ENCODE assay signal across 14 cellular contexts in the genomic region with DNA sequence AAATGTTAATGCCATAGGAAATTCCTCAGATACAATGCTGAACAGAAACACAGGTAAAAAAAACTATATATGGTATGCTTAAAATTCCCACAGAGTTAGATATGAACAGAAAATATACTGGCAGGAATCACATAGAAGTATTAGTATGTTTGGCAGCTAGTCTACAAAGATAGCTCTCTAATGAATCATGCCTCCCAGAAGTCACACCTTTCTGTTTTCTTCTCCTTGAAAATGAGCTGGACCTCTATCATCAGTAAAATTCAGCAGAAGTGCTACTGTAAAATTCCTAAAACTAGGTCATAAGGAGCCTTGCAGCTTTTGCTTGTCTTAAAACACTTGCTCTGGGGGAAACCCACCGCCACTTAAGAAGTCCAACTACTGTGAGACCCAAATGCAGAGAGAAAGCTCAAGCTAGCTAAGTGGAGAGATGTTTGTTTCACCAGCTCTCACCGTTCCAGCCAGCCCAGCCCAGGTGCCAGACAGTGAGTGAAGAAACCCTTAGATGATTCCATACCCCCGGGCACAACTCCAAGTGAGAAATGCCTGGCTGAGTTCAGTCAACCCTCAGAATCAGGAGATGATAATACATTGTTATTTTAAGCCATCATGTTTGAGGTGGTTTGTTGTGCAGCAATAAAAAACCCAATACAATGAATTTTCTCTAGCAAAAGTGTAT. TPM values are rescaled to one million over a fixed set of nuclear protein-coding genes. Genes with fewer than 3 reads are reported as not detected.
DNase-seq lines count a peak whose midpoint lies in the region; ATAC-seq and TF ChIP-seq lines count a peak whose summit lies in the region.
"Had no signal": no experiment of that assay in that cellular context is flagged by ENCODE, and none has a peak within 500 bp of the region (broad histone marks: within the 10 kb centered on the region; RNA-seq: fewer than 3 reads in every experiment).

No MANE protein-coding gene starts in this region.

- no peak overlapping the region for H3K4me3 Mint-ChIP-seq in chondrocyte (ENCODE audit: unreplicated experiment)
- H3K4me3 Mint-ChIP-seq: CD8-positive, alpha-beta memory T cell; natural killer cell had no signal

- DNase-seq in DMS79 (lab: John Stamatoyannopoulos, UW) (peak; percentile 18), NCI-H1105 (lab: John Stamatoyannopoulos, UW) (peak; percentile 31), chondrocyte (ENCODE audit: low spot score) (no peak), lung microvascular endothelial cell (ENCODE audit: low read depth in 2 of 2) (peak; percentile 1 to 5), NCI-H146 treated with DMSO at 0.1 percent for 48 hours (lab: John Stamatoyannopoulos, UW; ENCODE audit: unreplicated experiment) (no peak), RKO (ENCODE audit: low spot score) (no peak), coronary artery (ENCODE audit: low spot score) (no peak)
- DNase-seq: CD8-positive, alpha-beta memory T cell; central memory CD4-positive, alpha-beta T cell; natural killer cell; NCI-H1694 treated with DMSO at 0.1 percent for 48 hours; stimulated activated CD4-positive, alpha-beta T cell treated with anti-CD3 and anti-CD28 coated beads, Interleukin-4, amount 100 ng/mL, for 24 hours had no signal

- no peaks in the 10 kb centered on the region for H3K9me3 Mint-ChIP-seq in chondrocyte (ENCODE audit: low read depth)
- H3K9me3 Mint-ChIP-seq: CD8-positive, alpha-beta memory T cell; natural killer cell had no signal

- H3K4me1 Mint-ChIP-seq in chondrocyte (ENCODE audit: low read depth): peaks cover 26% of the 10 kb centered on the region
- H3K4me1 Mint-ChIP-seq: natural killer cell had no signal

- H3K36me3 Mint-ChIP-seq in chondrocyte (ENCODE audit: low read depth): no peaks in the 10 kb centered on the region
- H3K36me3 Mint-ChIP-seq: natural killer cell had no signal

- no peak for ATAC-seq in GM21447 (IDR thresholded peaks at IDR 0.05; ENCODE audit: unreplicated experiment)
- ATAC-seq: natural killer cell had no signal

- H3K27ac ChIP-seq in coronary artery: no peak overlapping the region
- H3K27ac ChIP-seq: tibial nerve had no signal

- no peak overlapping the region for H3K4me3 ChIP-seq in coronary artery
- H3K4me3 ChIP-seq: tibial nerve had no signal

- H3K27ac Mint-ChIP-seq in chondrocyte (ENCODE audit: unreplicated experiment): peak overlapping the region; percentile 8
- H3K27ac Mint-ChIP-seq: natural killer cell had no signal

- no peaks in the 10 kb centered on the region for H3K27me3 Mint-ChIP-seq in chondrocyte (ENCODE audit: low read depth)
- H3K27me3 Mint-ChIP-seq: CD8-positive, alpha-beta memory T cell had no signal

- TF ChIP-seq CTCF in chondrocyte (IDR thresholded peaks at IDR 0.05): no peak
- no peak for TF ChIP-seq CTCF in coronary artery (IDR thresholded peaks at IDR 0.05)

RNA-seq across cellular contexts. Expression of gene TSPYL4, which starts 43.0 kb away (rescaled TPM):
- 27.2 to 33.1 TPM (median 27.6 TPM) in 3 replicates for total RNA-seq in chondrocyte
- 5.9 and 6.7 TPM in 2 replicates for total RNA-seq in lung microvascular endothelial cell

Comparison
In these comparisons a context has a peak if more than half of its experiments do, and no peak if none do; other contexts are left out.
1. DNase-seq: peak in DMS79 (single experiment), NCI-H1105 (single experiment) and lung microvascular endothelial cell (2 of 2); none in chondrocyte (single experiment), NCI-H146 treated with DMSO at 0.1 percent for 48 hours (single experiment), RKO (single experiment) and coronary artery (single experiment).